2 cellular contexts compared by ENCODE assay signal in the genomic region with DNA sequence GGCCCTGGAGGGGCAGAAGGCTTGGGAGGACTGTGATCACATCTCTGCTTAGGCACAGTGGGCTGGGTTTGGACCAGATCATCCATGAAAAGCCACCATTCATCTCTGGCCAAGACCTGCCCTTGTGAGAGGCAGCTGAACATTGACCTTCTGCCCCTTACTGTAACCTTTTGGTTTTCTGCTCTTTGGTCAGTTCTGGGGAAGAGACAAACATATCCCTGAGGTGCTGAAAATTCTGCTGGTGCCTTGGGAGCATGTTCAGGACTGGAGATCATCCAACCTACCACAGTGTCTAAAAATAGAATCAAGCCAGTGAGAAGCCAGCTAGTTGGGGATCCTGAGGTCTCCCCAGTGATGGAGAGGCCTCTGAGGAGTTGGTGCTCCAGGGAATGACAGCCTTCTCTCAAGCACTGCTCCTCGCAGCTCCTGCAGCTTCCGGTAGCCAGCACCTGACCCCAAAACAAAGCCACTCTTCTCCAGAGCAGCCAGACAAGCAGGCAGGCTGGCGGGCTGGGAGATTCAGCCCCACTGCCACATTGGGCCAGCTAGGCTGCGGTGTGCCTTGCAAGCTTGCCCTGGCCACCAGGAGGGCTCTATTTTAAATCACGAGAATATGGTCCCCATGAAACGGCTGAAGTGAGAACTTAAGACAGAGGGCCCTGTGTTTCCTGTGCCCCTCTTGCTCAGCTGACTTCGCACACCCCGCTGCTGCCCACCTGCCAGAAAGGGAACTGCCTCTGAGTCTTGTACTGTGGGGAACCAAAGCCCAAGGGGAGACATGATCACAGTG.
TF ChIP-seq lines count a peak whose summit lies in the region.

No MANE protein-coding gene starts in this region.

TF ChIP-seq in HCT116, 20 proteins besides CTCF, POLR2A, EP300 and RAD21:
- TF ChIP-seq SIN3A (IDR thresholded peaks at IDR 0.05; ENCODE audit: low read depth) (no peak), ELF1 (IDR thresholded peaks at IDR 0.05; ENCODE audit: borderline replicate concordance, low read depth) (no peak), YY1 (IDR thresholded peaks at IDR 0.05; ENCODE audit: extremely low read depth, insufficient replicate concordance, low read depth, low read length) (no peak), EGR1 (IDR thresholded peaks at IDR 0.05; ENCODE audit: low read depth) (no peak), EZH2phosphoT487 (IDR thresholded peaks at IDR 0.05; ENCODE audit: borderline replicate concordance) (no peak), ZNF274 (IDR thresholded peaks at IDR 0.05; ENCODE audit: low read depth, low read length) (no peak), POLR2AphosphoS5 (IDR thresholded peaks at IDR 0.05; ENCODE audit: low read depth, low read length) (no peak), CEBPB (IDR thresholded peaks at IDR 0.05; ENCODE audit: low read depth) (no peak), EZH2 (IDR thresholded peaks at IDR 0.05) (no peak)
- TF ChIP-seq, protein P1, sequence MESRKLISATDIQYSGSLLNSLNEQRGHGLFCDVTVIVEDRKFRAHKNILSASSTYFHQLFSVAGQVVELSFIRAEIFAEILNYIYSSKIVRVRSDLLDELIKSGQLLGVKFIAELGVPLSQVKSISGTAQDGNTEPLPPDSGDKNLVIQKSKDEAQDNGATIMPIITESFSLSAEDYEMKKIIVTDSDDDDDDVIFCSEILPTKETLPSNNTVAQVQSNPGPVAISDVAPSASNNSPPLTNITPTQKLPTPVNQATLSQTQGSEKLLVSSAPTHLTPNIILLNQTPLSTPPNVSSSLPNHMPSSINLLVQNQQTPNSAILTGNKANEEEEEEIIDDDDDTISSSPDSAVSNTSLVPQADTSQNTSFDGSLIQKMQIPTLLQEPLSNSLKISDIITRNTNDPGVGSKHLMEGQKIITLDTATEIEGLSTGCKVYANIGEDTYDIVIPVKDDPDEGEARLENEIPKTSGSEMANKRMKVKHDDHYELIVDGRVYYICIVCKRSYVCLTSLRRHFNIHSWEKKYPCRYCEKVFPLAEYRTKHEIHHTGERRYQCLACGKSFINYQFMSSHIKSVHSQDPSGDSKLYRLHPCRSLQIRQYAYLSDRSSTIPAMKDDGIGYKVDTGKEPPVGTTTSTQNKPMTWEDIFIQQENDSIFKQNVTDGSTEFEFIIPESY (IDR thresholded peaks at IDR 0.05; ENCODE audit: extremely low read depth, insufficient replicate concordance, low read length): no peak
- TF ChIP-seq, protein P2, sequence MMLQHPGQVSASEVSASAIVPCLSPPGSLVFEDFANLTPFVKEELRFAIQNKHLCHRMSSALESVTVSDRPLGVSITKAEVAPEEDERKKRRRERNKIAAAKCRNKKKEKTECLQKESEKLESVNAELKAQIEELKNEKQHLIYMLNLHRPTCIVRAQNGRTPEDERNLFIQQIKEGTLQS (IDR thresholded peaks at IDR 0.05): no peak

TF ChIP-seq in liver, 16 proteins besides CTCF, POLR2A, EP300 and RAD21:
- no peak for TF ChIP-seq GABPA (IDR thresholded peaks at IDR 0.05 in 1 of 2, conservative IDR thresholded peaks at IDR 0.05 in 1 of 2)
- TF ChIP-seq, protein P3, sequence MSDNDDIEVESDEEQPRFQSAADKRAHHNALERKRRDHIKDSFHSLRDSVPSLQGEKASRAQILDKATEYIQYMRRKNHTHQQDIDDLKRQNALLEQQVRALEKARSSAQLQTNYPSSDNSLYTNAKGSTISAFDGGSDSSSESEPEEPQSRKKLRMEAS (IDR thresholded peaks at IDR 0.05): no peak
- TF ChIP-seq YY1 (IDR thresholded peaks at IDR 0.05): peak; percentile 35
- TF ChIP-seq HNF4G (IDR thresholded peaks at IDR 0.05): peak; percentile 67
- TF ChIP-seq, protein P4, sequence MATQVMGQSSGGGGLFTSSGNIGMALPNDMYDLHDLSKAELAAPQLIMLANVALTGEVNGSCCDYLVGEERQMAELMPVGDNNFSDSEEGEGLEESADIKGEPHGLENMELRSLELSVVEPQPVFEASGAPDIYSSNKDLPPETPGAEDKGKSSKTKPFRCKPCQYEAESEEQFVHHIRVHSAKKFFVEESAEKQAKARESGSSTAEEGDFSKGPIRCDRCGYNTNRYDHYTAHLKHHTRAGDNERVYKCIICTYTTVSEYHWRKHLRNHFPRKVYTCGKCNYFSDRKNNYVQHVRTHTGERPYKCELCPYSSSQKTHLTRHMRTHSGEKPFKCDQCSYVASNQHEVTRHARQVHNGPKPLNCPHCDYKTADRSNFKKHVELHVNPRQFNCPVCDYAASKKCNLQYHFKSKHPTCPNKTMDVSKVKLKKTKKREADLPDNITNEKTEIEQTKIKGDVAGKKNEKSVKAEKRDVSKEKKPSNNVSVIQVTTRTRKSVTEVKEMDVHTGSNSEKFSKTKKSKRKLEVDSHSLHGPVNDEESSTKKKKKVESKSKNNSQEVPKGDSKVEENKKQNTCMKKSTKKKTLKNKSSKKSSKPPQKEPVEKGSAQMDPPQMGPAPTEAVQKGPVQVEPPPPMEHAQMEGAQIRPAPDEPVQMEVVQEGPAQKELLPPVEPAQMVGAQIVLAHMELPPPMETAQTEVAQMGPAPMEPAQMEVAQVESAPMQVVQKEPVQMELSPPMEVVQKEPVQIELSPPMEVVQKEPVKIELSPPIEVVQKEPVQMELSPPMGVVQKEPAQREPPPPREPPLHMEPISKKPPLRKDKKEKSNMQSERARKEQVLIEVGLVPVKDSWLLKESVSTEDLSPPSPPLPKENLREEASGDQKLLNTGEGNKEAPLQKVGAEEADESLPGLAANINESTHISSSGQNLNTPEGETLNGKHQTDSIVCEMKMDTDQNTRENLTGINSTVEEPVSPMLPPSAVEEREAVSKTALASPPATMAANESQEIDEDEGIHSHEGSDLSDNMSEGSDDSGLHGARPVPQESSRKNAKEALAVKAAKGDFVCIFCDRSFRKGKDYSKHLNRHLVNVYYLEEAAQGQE (IDR thresholded peaks at IDR 0.05): peak; percentile 56
- TF ChIP-seq, protein P2 (IDR thresholded peaks at IDR 0.05): no peak
- peak; percentile 63 for TF ChIP-seq SP1 (IDR thresholded peaks at IDR 0.05)
- TF ChIP-seq EGR1 (IDR thresholded peaks at IDR 0.05; ENCODE audit: low read depth in 2 of 2): no peak
- TF ChIP-seq JUND (IDR thresholded peaks at IDR 0.05): peak in 1 of 2 donors; percentile 21
- peak; percentile 63 to 73 for TF ChIP-seq RXRA (IDR thresholded peaks at IDR 0.05)
- TF ChIP-seq HNF4A (conservative IDR thresholded peaks at IDR 0.05): peak; percentile 89 to 91
- TF ChIP-seq FOXA1 (IDR thresholded peaks at IDR 0.05): no peak
- peak; percentile 79 for TF ChIP-seq NR2F2 (IDR thresholded peaks at IDR 0.05)
- no peak for TF ChIP-seq FOXA2 (IDR thresholded peaks at IDR 0.05)
- TF ChIP-seq, protein P1 (IDR thresholded peaks at IDR 0.05): no peak
- TF ChIP-seq TAF1 (conservative IDR thresholded peaks at IDR 0.05): no peak
